In the genomic region with DNA sequence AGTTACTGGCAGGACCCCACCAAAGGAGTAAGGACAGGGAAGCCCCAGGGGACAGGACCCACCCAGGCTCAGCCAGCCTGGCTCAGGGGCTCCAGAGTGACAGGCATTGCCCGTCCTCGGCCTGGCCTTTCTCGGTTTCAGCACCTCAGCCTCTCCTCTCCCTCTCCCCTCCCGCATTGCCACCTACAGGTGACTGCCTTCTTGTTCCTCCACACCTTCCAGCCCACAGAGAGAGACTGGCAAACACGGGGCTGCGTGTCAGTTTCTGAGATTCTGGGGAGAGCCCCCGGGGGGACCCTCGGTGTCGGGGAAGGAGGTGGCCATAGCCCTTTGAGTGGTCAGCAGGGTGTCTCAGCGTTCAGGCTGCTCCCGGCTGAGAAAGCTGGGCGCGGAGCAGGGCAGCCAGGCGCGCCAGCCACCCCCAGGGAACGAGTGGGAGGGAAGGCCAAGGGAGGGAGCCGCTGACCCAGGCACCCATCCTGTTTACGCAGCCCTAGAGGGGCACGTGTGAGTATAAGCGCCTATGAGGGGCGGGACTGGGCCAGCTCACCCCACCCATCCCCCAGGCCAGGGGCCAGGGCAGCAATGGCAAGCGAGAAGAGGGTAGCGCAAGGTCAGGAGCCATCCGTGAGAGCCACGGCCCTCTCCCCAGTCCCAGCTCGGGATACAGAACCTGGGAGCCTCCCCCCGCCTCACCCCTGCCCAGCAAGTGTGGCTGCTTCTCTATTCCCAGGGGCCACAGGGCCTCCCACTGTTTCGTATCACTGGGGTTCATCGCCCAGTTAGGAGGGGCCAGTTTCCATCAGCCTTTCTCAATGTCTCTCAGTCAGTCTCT, we compare ENCODE assay signal across 1 cellular context.
TF ChIP-seq lines count a peak whose summit lies in the region.

No MANE protein-coding gene starts in this region.

TF ChIP-seq in GM12878, 131 proteins besides CTCF, POLR2A, EP300 and RAD21:
- TF ChIP-seq TARDBP (IDR thresholded peaks at IDR 0.05; ENCODE audit: borderline replicate concordance): no peak
- TF ChIP-seq TBL1XR1 (IDR thresholded peaks at IDR 0.05; ENCODE audit: low read depth, low read length): no peak
- 0 out of 4 replicates have a peak, but pooled peaks of 1 of the 2 experiments have one; percentile 18 for TF ChIP-seq IKZF2 (IDR thresholded peaks at IDR 0.05)
- no peak for TF ChIP-seq WRNIP1 (IDR thresholded peaks at IDR 0.05; ENCODE audit: borderline replicate concordance, low read depth, low read length)
- TF ChIP-seq NFIC (IDR thresholded peaks at IDR 0.05; ENCODE audit: low read depth, low read length): no peak
- TF ChIP-seq HDAC6 (IDR thresholded peaks at IDR 0.05; ENCODE audit: unreplicated experiment): no peak
- no peak for TF ChIP-seq LARP7 (IDR thresholded peaks at IDR 0.05)
- TF ChIP-seq CUX1 (IDR thresholded peaks at IDR 0.05; ENCODE audit: insufficient replicate concordance, low read depth, low read length): no peak
- TF ChIP-seq, protein P1, sequence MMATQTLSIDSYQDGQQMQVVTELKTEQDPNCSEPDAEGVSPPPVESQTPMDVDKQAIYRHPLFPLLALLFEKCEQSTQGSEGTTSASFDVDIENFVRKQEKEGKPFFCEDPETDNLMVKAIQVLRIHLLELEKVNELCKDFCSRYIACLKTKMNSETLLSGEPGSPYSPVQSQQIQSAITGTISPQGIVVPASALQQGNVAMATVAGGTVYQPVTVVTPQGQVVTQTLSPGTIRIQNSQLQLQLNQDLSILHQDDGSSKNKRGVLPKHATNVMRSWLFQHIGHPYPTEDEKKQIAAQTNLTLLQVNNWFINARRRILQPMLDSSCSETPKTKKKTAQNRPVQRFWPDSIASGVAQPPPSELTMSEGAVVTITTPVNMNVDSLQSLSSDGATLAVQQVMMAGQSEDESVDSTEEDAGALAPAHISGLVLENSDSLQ (IDR thresholded peaks at IDR 0.05): peak; percentile 39; the same call in 1 of the 2 replicates
- no peak for TF ChIP-seq PBX3 (IDR thresholded peaks at IDR 0.05; ENCODE audit: insufficient replicate concordance, low read depth, low read length)
- TF ChIP-seq BCL11A (IDR thresholded peaks at IDR 0.05; ENCODE audit: low read depth, low read length): no peak
- no peak for TF ChIP-seq ZSCAN29 (IDR thresholded peaks at IDR 0.05)
- TF ChIP-seq BHLHE40 (IDR thresholded peaks at IDR 0.05; ENCODE audit: borderline replicate concordance in 1 of 2, low read depth in 2 of 2, low read length in 1 of 2): peak in 1 of 2 experiments; percentile 72; a peak in 2 of 4 replicates
- no peak for TF ChIP-seq ZBED1 (IDR thresholded peaks at IDR 0.05; ENCODE audit: borderline replicate concordance)
- TF ChIP-seq GATAD2B (conservative IDR thresholded peaks at IDR 0.05; ENCODE audit: low read depth): 0 out of 2 replicates have a peak, but pooled peaks have one; percentile 37
- TF ChIP-seq, protein P2, sequence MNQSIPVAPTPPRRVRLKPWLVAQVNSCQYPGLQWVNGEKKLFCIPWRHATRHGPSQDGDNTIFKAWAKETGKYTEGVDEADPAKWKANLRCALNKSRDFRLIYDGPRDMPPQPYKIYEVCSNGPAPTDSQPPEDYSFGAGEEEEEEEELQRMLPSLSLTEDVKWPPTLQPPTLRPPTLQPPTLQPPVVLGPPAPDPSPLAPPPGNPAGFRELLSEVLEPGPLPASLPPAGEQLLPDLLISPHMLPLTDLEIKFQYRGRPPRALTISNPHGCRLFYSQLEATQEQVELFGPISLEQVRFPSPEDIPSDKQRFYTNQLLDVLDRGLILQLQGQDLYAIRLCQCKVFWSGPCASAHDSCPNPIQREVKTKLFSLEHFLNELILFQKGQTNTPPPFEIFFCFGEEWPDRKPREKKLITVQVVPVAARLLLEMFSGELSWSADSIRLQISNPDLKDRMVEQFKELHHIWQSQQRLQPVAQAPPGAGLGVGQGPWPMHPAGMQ (IDR thresholded peaks at IDR 0.05; ENCODE audit: borderline replicate concordance): no peak
- TF ChIP-seq IKZF1 (conservative IDR thresholded peaks at IDR 0.05): 0 out of 2 replicates have a peak, but pooled peaks have one; percentile 28
- TF ChIP-seq SUPT20H (IDR thresholded peaks at IDR 0.05; ENCODE audit: borderline replicate concordance, control insufficient read depth, low read depth, low read length): no peak
- TF ChIP-seq CEBPB (IDR thresholded peaks at IDR 0.05; ENCODE audit: borderline replicate concordance in 1 of 2, low read depth in 2 of 2, low read length in 2 of 2): no peak
- 0 out of 2 replicates have a peak, but pooled peaks have one; percentile 22 for TF ChIP-seq DPF2 (IDR thresholded peaks at IDR 0.05)
TF ChIP-seq in GM12878: peak in this region for 6.
